ENCODE assay signal across 19 cellular contexts in the genomic region with DNA sequence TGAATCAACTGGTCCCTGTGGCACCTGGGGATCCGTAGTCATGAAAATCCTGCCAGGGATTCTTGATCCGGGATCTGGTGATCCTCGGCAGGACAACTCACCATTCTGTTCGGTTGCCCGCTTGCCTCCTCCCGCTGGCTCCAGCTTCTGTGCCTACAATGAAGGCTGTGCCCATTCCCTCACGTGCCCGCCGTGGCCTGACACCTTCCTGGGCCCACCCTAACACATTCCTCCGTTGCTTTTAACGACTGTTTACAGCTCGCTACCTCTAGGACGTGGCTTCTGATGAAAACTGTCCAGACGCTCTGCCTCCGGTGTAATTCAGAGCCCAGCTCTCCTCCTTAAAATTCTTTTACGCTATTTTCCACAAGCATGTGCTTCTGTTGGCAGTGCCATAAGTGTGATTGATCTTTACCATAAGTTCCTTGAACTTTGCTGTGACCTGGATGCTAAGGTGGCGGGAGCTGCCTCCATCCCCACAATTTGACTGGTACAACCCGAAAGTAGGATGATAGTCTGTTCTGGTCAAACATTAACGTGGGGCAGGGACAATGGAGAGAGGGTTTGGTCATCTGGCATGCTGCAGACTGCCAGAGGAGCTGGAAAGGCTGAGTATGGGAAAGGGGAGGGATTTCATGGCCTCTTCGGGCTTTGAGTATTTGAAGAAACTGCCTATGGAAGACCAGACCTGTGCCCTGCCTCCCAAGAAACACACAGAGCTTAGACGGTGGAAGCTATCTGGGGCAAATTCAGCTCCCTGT.
DNase-seq lines count a peak whose midpoint lies in the region; ATAC-seq and TF ChIP-seq lines count a peak whose summit lies in the region.
"Had no signal": no experiment of that assay in that cellular context is flagged by ENCODE, and none has a peak within 500 bp of the region (broad histone marks: within the 10 kb centered on the region; RNA-seq: fewer than 3 reads in every experiment).

No MANE protein-coding gene starts in this region.

- no peak for TF ChIP-seq POLR2A in sigmoid colon (IDR thresholded peaks at IDR 0.05)

- no peak for ATAC-seq in activated CD8-positive, alpha-beta memory T cell treated with anti-CD3 and anti-CD28 coated beads, Interleukin-2, amount 10 ng/mL, durations not matched to agents 7 days and 5 days
- no peak for ATAC-seq in CD4-positive, alpha-beta T cell (ENCODE audit: poor library complexity)
- ATAC-seq: activated naive CD4-positive, alpha-beta T cell treated with anti-CD3 and anti-CD28 coated beads, Interleukin-2, amount 50 U/mL, for 72 hours; activated T-helper 17 cell treated with anti-CD3 and anti-CD28 coated beads, Interleukin-2, amount 50 U/mL, for 72 hours; K562 had no signal

- WGBS in sigmoid colon, 2 donors = 50 to 68% methylated on average over 21 of the region's 21 CpGs

- POLR2A ChIA-PET in CD4-positive, alpha-beta T cell (lab: Charles Lee) = no interaction called here

- H3K36me3 Mint-ChIP-seq in activated CD8-positive, alpha-beta memory T cell treated with anti-CD3 and anti-CD28 coated beads, Interleukin-2, amount 10 ng/mL, durations not matched to agents 7 days and 5 days = no peaks in the 10 kb centered on the region
- H3K36me3 Mint-ChIP-seq in CD4-positive, alpha-beta T cell (ENCODE audit: low read depth) = no peaks in the 10 kb centered on the region

- peaks cover 53% of the 10 kb centered on the region for H3K4me1 ChIP-seq in SJSA1 (replicated peaks)
- peaks cover 0 to 45% (median 32%) of the 10 kb centered on the region in 4 donors for H3K4me1 ChIP-seq in sigmoid colon
- H3K4me1 ChIP-seq: HAP-1 had no signal

- H3K4me3 Mint-ChIP-seq in activated CD8-positive, alpha-beta memory T cell treated with anti-CD3 and anti-CD28 coated beads, Interleukin-2, amount 10 ng/mL, durations not matched to agents 7 days and 5 days = no peak overlapping the region
- no peak overlapping the region for H3K4me3 Mint-ChIP-seq in CD4-positive, alpha-beta T cell
- H3K4me3 Mint-ChIP-seq: activated CD4-positive, alpha-beta T cell treated with anti-CD3 and anti-CD28 coated beads, Interleukin-2, amount 10 ng/mL, durations not matched to agents 7 days and 5 days; activated T-helper 17 cell treated with anti-CD3 and anti-CD28 coated beads, Interleukin-2, amount 50 U/mL, for 72 hours had no signal

- no peaks in the 10 kb centered on the region for H3K4me1 Mint-ChIP-seq in activated CD8-positive, alpha-beta memory T cell treated with anti-CD3 and anti-CD28 coated beads, Interleukin-2, amount 10 ng/mL, durations not matched to agents 7 days and 5 days
- no peaks in the 10 kb centered on the region for H3K4me1 Mint-ChIP-seq in CD4-positive, alpha-beta T cell (ENCODE audit: low read depth)
- H3K4me1 Mint-ChIP-seq: activated CD4-positive, alpha-beta T cell treated with anti-CD3 and anti-CD28 coated beads, Interleukin-2, amount 10 ng/mL, durations not matched to agents 7 days and 5 days; activated T-helper 17 cell treated with anti-CD3 and anti-CD28 coated beads, Interleukin-2, amount 50 U/mL, for 72 hours had no signal

- DNase-seq in EH (ENCODE audit: low read depth) = peak; percentile 50
- DNase-seq in SJSA1 (ENCODE audit: low read depth in 1 of 2, low spot score in 2 of 2) = peak in 1 of 2 experiments; percentile 63
- peak; percentile 88 for DNase-seq in kidney tubule cell (ENCODE audit: low spot score)
- DNase-seq in sigmoid colon = peak; percentile 93
- no peak for DNase-seq in NCI-H526 (lab: John Stamatoyannopoulos, UW)
- DNase-seq in activated CD8-positive, alpha-beta memory T cell treated with anti-CD3 and anti-CD28 coated beads, Interleukin-2, amount 10 ng/mL, durations not matched to agents 7 days and 5 days = no peak
- no peak for DNase-seq in CD4-positive, alpha-beta T cell
- DNase-seq in NCI-H1105 treated with DMSO at 0.1 percent for 48 hours (lab: John Stamatoyannopoulos, UW) = no peak
- DNase-seq: activated CD4-positive, alpha-beta T cell treated with anti-CD3 and anti-CD28 coated beads, Interleukin-2, amount 10 ng/mL, durations not matched to agents 7 days and 5 days; cerebellar nuclear complex; GDM1; hypothalamus; NCI-H1694; nucleus accumbens had no signal

- H3K9me3 Mint-ChIP-seq in activated CD8-positive, alpha-beta memory T cell treated with anti-CD3 and anti-CD28 coated beads, Interleukin-2, amount 10 ng/mL, durations not matched to agents 7 days and 5 days (ENCODE audit: low read depth) = peaks cover 7% of the 10 kb centered on the region
- no peaks in the 10 kb centered on the region for H3K9me3 Mint-ChIP-seq in CD4-positive, alpha-beta T cell
- H3K9me3 Mint-ChIP-seq: activated T-helper 17 cell treated with anti-CD3 and anti-CD28 coated beads, Interleukin-2, amount 50 U/mL, for 72 hours had no signal

- intact Hi-C loops in sigmoid colon (cut with DNase I) = loop anchor here (2.0 to 5.0 kb wide), 2 partner anchors 182 to 261 kb away; no protein-coding TSS in a partner anchor
- intact Hi-C loops in CD4-positive, alpha-beta T cell (cut with DNase I, micrococcal nuclease) = no loop called here

- TF ChIP-seq CTCF in sigmoid colon (IDR thresholded peaks at IDR 0.05) = no peak
- no peak for TF ChIP-seq CTCF in CD4-positive, alpha-beta T cell (IDR thresholded peaks at IDR 0.05)

- H3K27ac ChIP-seq in SJSA1 (peak overlapping the region; percentile 64), sigmoid colon (peak overlapping the region in 3 of 4 donors; percentile 70 to 79 (median 75))
- H3K27ac ChIP-seq in CD4-positive, alpha-beta T cell (ENCODE audit: low read depth, low read length) = no peak overlapping the region
- H3K27ac ChIP-seq: VCaP had no signal

- CTCF ChIA-PET in activated CD8-positive, alpha-beta memory T cell treated with anti-CD3 and anti-CD28 coated beads, Interleukin-2, amount 10 ng/mL, durations not matched to agents 7 days and 5 days (lab: Charles Lee) = no interaction called here
- CTCF ChIA-PET in CD4-positive, alpha-beta T cell (lab: Charles Lee) = no interaction called here

- H3K4me3 ChIP-seq in SJSA1 = no peak overlapping the region
- H3K4me3 ChIP-seq in sigmoid colon = no peak overlapping the region
- H3K4me3 ChIP-seq: HAP-1, K562 had no signal

- no peaks in the 10 kb centered on the region for H3K27me3 Mint-ChIP-seq in activated CD8-positive, alpha-beta memory T cell treated with anti-CD3 and anti-CD28 coated beads, Interleukin-2, amount 10 ng/mL, durations not matched to agents 7 days and 5 days
- H3K27me3 Mint-ChIP-seq in CD4-positive, alpha-beta T cell = no peaks in the 10 kb centered on the region

- H3K36me3 ChIP-seq in SJSA1 (no peaks in the 10 kb centered on the region), sigmoid colon (no peaks in the 10 kb centered on the region)
- H3K36me3 ChIP-seq: HAP-1 had no signal

- H3K27me3 ChIP-seq in SJSA1 (replicated peaks) (no peaks in the 10 kb centered on the region), sigmoid colon (no peaks in the 10 kb centered on the region)
- H3K27me3 ChIP-seq in CD4-positive, alpha-beta T cell (ENCODE audit: control insufficient read depth, insufficient read depth, low read length) = no peaks in the 10 kb centered on the region

- H3K27ac Mint-ChIP-seq in activated CD8-positive, alpha-beta memory T cell treated with anti-CD3 and anti-CD28 coated beads, Interleukin-2, amount 10 ng/mL, durations not matched to agents 7 days and 5 days = no peak overlapping the region
- H3K27ac Mint-ChIP-seq in CD4-positive, alpha-beta T cell = no peak overlapping the region
- H3K27ac Mint-ChIP-seq: activated CD4-positive, alpha-beta T cell treated with anti-CD3 and anti-CD28 coated beads, Interleukin-2, amount 10 ng/mL, durations not matched to agents 7 days and 5 days; activated naive CD4-positive, alpha-beta T cell treated with anti-CD3 and anti-CD28 coated beads, Interleukin-2, amount 50 U/mL, for 72 hours; activated T-helper 17 cell treated with anti-CD3 and anti-CD28 coated beads, Interleukin-2, amount 50 U/mL, for 72 hours had no signal

- TF ChIP-seq EP300 in sigmoid colon (IDR thresholded peaks at IDR 0.05) = peak; percentile 36 to 91 (median 53)

- H3K9me3 ChIP-seq in SJSA1 (replicated peaks) = no peaks in the 10 kb centered on the region
- no peaks in the 10 kb centered on the region for H3K9me3 ChIP-seq in sigmoid colon
- H3K9me3 ChIP-seq in CD4-positive, alpha-beta T cell (ENCODE audit: control insufficient read depth, low read length) = no peaks in the 10 kb centered on the region
- H3K9me3 ChIP-seq: HAP-1 had no signal

Comparison
In these comparisons a context has a peak if more than half of its experiments do, and no peak if none do; other contexts are left out.
1. DNase-seq: peak in EH (single experiment), kidney tubule cell (single experiment) and sigmoid colon (single experiment); none in NCI-H526 (0 of 2), activated CD8-positive, alpha-beta memory T cell treated with anti-CD3 and anti-CD28 coated beads, Interleukin-2, amount 10 ng/mL, durations not matched to agents 7 days and 5 days (single experiment), CD4-positive, alpha-beta T cell (0 of 10) and NCI-H1105 treated with DMSO at 0.1 percent for 48 hours (single experiment).